ENCODE assay signal across 2 cellular contexts in the genomic region with DNA sequence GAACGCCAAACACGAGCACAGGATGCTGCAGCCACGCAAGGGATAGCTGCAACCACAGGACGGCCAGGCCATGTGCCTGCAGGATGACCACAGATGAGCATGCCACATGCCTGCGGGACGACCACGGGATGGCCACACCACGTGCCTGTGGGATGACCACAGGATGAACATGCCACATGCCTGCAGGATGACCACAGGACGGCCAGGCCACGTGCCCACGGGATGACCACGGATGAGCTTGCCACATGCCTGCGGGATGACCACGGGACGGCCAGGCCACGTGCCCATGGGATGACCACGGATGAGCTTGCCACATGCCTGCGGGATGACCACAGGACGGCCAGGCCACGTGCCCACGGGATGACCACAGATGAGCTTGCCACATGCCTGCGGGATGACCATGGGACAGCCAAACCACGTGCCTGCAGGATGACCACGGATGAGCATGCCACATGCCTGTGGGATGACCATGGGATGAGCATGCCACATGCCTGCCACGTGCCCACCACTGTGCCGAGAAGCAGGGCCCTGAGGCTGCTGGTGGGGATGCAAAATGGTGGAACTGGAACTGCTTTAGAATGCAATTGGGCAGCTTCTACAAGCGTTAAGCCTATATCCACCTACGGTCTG.
TF ChIP-seq lines count a peak whose summit lies in the region.

No MANE protein-coding gene starts in this region.

TF ChIP-seq in HepG2, 621 proteins besides CTCF, POLR2A, EP300 and RAD21:
- TF ChIP-seq SNAI1 (CRISPR knock-in tag; IDR thresholded peaks at IDR 0.05; ENCODE audit: borderline replicate concordance), result no peak
- TF ChIP-seq ZFX (CRISPR knock-in tag; IDR thresholded peaks at IDR 0.05; ENCODE audit: low read depth), result no peak
- TF ChIP-seq, protein P1, sequence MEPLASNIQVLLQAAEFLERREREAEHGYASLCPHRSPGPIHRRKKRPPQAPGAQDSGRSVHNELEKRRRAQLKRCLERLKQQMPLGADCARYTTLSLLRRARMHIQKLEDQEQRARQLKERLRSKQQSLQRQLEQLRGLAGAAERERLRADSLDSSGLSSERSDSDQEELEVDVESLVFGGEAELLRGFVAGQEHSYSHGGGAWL (CRISPR knock-in tag; IDR thresholded peaks at IDR 0.05), result no peak
- TF ChIP-seq NFRKB (IDR thresholded peaks at IDR 0.05), result no peak
- TF ChIP-seq, protein P2, sequence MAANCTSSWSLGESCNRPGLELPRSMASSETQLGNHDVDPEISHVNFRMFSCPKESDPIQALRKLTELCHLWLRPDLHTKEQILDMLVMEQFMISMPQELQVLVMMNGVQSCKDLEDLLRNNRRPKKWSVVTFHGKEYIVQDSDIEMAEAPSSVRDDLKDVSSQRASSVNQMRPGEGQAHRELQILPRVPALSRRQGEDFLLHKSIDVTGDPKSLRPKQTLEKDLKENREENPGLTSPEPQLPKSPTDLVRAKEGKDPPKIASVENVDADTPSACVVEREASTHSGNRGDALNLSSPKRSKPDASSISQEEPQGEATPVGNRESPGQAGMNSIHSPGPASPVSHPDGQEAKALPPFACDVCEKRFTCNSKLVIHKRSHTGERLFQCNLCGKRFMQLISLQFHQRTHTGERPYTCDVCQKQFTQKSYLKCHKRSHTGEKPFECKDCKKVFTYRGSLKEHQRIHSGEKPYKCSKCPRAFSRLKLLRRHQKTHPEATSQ (CRISPR knock-in tag; IDR thresholded peaks at IDR 0.05; ENCODE audit: borderline replicate concordance), result no peak
- TF ChIP-seq, protein P3, sequence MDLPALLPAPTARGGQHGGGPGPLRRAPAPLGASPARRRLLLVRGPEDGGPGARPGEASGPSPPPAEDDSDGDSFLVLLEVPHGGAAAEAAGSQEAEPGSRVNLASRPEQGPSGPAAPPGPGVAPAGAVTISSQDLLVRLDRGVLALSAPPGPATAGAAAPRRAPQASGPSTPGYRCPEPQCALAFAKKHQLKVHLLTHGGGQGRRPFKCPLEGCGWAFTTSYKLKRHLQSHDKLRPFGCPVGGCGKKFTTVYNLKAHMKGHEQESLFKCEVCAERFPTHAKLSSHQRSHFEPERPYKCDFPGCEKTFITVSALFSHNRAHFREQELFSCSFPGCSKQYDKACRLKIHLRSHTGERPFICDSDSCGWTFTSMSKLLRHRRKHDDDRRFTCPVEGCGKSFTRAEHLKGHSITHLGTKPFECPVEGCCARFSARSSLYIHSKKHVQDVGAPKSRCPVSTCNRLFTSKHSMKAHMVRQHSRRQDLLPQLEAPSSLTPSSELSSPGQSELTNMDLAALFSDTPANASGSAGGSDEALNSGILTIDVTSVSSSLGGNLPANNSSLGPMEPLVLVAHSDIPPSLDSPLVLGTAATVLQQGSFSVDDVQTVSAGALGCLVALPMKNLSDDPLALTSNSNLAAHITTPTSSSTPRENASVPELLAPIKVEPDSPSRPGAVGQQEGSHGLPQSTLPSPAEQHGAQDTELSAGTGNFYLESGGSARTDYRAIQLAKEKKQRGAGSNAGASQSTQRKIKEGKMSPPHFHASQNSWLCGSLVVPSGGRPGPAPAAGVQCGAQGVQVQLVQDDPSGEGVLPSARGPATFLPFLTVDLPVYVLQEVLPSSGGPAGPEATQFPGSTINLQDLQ (CRISPR knock-in tag; IDR thresholded peaks at IDR 0.05), result no peak
- TF ChIP-seq ZNF274 (CRISPR knock-in tag; IDR thresholded peaks at IDR 0.05), result no peak

TF ChIP-seq in H1, 55 proteins besides CTCF, POLR2A, EP300 and RAD21:
- TF ChIP-seq FOSL1 (IDR thresholded peaks at IDR 0.05; ENCODE audit: insufficient read depth, low read depth, low read length) (peak; percentile 88; the same call in 1 of the 2 replicates), TAF1 (IDR thresholded peaks at IDR 0.05; ENCODE audit: low read depth, low read length) (no peak), EGR1 (IDR thresholded peaks at IDR 0.05; ENCODE audit: borderline replicate concordance, low read depth, low read length) (peak; percentile 98), POU5F1 (IDR thresholded peaks at IDR 0.05; ENCODE audit: low read depth, low read length) (no peak), ZNF274 (IDR thresholded peaks at IDR 0.05; ENCODE audit: borderline replicate concordance, extremely low read depth, low read length) (no peak), MAFK (IDR thresholded peaks at IDR 0.05; ENCODE audit: low read depth, low read length) (no peak), KDM1A (IDR thresholded peaks at IDR 0.05; ENCODE audit: borderline replicate concordance, low read length) (peak; percentile 72; the same call in 1 of the 2 replicates), SRF (IDR thresholded peaks at IDR 0.05; ENCODE audit: low read depth, low read length) (no peak)
